ENCODE assay signal across 9 cellular contexts in genomic region chr2:165697727-165698620, GRCh38.
A peak's percentile ranks its signal among the peaks of the same experiment; 100 is the strongest.
DNase-seq lines count a peak whose midpoint lies in the region; ATAC-seq and TF ChIP-seq lines count a peak whose summit lies in the region.
"Had no signal": no experiment of that assay in that cellular context is flagged by ENCODE, and none has a peak within 500 bp of the region (broad histone marks: within the 10 kb centered on the region; RNA-seq: fewer than 3 reads in every experiment).

No MANE protein-coding gene starts in this region.

- H3K9ac ChIP-seq in trophoblast cell (ENCODE audit: low read length): peak overlapping the region; percentile 78

- H3K36me3 ChIP-seq in RWPE2 (ENCODE audit: low read depth) (no peaks in the 10 kb centered on the region), trophoblast cell (ENCODE audit: control insufficient read depth in 1 of 2, insufficient read depth in 2 of 2, low read length in 2 of 2) (no peaks in the 10 kb centered on the region), body of pancreas (replicated peaks in 1 of 2; ENCODE audit: insufficient read depth in 1 of 2, low read depth in 2 of 2) (no peaks in the 10 kb centered on the region)
- H3K36me3 ChIP-seq: esophagus muscularis mucosa, Peyer's patch had no signal

- DNase-seq in RWPE2 (ENCODE audit: low spot score): no peak
- peak in 1 of 2 donors; percentile 5 for DNase-seq in trophoblast cell
- no peak for DNase-seq in NOMO-1 treated with DMSO at 0.1 percent for 48 hours (lab: John Stamatoyannopoulos, UW; ENCODE audit: unreplicated experiment)
- no peak for DNase-seq in GM03348 (ENCODE audit: low spot score)
- DNase-seq in body of pancreas: no peak

- H3K4me1 ChIP-seq in RWPE2 (ENCODE audit: insufficient read depth, poor library complexity, severe bottlenecking): no peaks in the 10 kb centered on the region
- H3K4me1 ChIP-seq in trophoblast cell (ENCODE audit: control insufficient read depth in 1 of 2, insufficient read depth in 2 of 2, low read length in 2 of 2): no peaks in the 10 kb centered on the region
- no peaks in the 10 kb centered on the region for H3K4me1 ChIP-seq in body of pancreas
- H3K4me1 ChIP-seq: esophagus muscularis mucosa, Peyer's patch had no signal

- no peak overlapping the region for H2BK5ac ChIP-seq in trophoblast cell (ENCODE audit: low read depth, low read length, poor library complexity)

- ATAC-seq in GM21360 (IDR thresholded peaks at IDR 0.05; ENCODE audit: unreplicated experiment) (peak; percentile 23), HG03175 (IDR thresholded peaks at IDR 0.05; ENCODE audit: unreplicated experiment) (peak; percentile 5), RWPE2 (ENCODE audit: low read depth) (peak; percentile 35; the same call in 2 of the 3 replicates), body of pancreas (no peak)

- H3K4me2 ChIP-seq in trophoblast cell (ENCODE audit: low read length): no peak overlapping the region

- no peak for TF ChIP-seq CTCF in RWPE2 (IDR thresholded peaks at IDR 0.05; ENCODE audit: poor library complexity, severe bottlenecking)
- no peak for TF ChIP-seq CTCF in body of pancreas (IDR thresholded peaks at IDR 0.05)

- H3K27ac ChIP-seq in RWPE2 (ENCODE audit: poor library complexity, severe bottlenecking) (no peak overlapping the region), trophoblast cell (ENCODE audit: low read depth, low read length) (no peak overlapping the region), body of pancreas (no peak overlapping the region)
- H3K27ac ChIP-seq: esophagus muscularis mucosa, Peyer's patch had no signal

- no peak overlapping the region for H4K12ac ChIP-seq in trophoblast cell (ENCODE audit: low read depth, low read length)

- TF ChIP-seq POLR2A in body of pancreas (IDR thresholded peaks at IDR 0.05): no peak

- H2AK5ac ChIP-seq in trophoblast cell (ENCODE audit: low read length): no peak overlapping the region

- no peak overlapping the region for H3K23ac ChIP-seq in trophoblast cell (ENCODE audit: low read length)

- no peak overlapping the region for H2AFZ ChIP-seq in trophoblast cell (ENCODE audit: insufficient read depth, low read length, poor library complexity)

- H3K4ac ChIP-seq in trophoblast cell (ENCODE audit: low read depth, low read length): no peak overlapping the region

- intact Hi-C loops in body of pancreas (cut with DNase I): no loop called here

- H2BK120ac ChIP-seq in trophoblast cell (ENCODE audit: insufficient read depth, low read length, poor library complexity): no peak overlapping the region

- H4K8ac ChIP-seq in trophoblast cell (ENCODE audit: low read depth, low read length): no peak overlapping the region

- no peaks in the 10 kb centered on the region for H3K79me2 ChIP-seq in trophoblast cell (ENCODE audit: control insufficient read depth, insufficient read depth, low read length, poor library complexity)

- H2BK12ac ChIP-seq in trophoblast cell (ENCODE audit: low read length): no peak overlapping the region

- H3K27me3 ChIP-seq in RWPE2 (ENCODE audit: insufficient read depth, poor library complexity, severe bottlenecking) (no peaks in the 10 kb centered on the region), trophoblast cell (ENCODE audit: insufficient read depth, low read length) (no peaks in the 10 kb centered on the region), body of pancreas (no peaks in the 10 kb centered on the region)
- H3K27me3 ChIP-seq: esophagus muscularis mucosa, Peyer's patch had no signal

- H3K4me3 ChIP-seq in RWPE2 (ENCODE audit: severe bottlenecking): no peak overlapping the region
- H3K4me3 ChIP-seq in trophoblast cell (ENCODE audit: low read depth, low read length): no peak overlapping the region
- no peak overlapping the region for H3K4me3 ChIP-seq in body of pancreas
- H3K4me3 ChIP-seq: esophagus muscularis mucosa, Peyer's patch had no signal

- H3K14ac ChIP-seq in trophoblast cell (ENCODE audit: low read length): no peak overlapping the region

- no peaks in the 10 kb centered on the region for H3K79me1 ChIP-seq in trophoblast cell (ENCODE audit: low read length)

- no CpG with 5 or more reads among the region's 4 CpGs for WGBS in trophoblast cell (ENCODE audit: extremely low coverage, insufficient coverage, insufficient read length)
- 79 to 84% methylated on average over 4 of the region's 4 CpGs for WGBS in body of pancreas, 2 donors

- H3K18ac ChIP-seq in trophoblast cell (ENCODE audit: low read length): no peak overlapping the region

- no peak overlapping the region for H4K91ac ChIP-seq in trophoblast cell (ENCODE audit: low read depth, low read length)

- no peaks in the 10 kb centered on the region for H3K9me3 ChIP-seq in RWPE2 (ENCODE audit: severe bottlenecking)
- H3K9me3 ChIP-seq in trophoblast cell (ENCODE audit: insufficient read depth, low read depth, low read length): no peaks in the 10 kb centered on the region
- H3K9me3 ChIP-seq in body of pancreas: no peaks in the 10 kb centered on the region
- H3K9me3 ChIP-seq: esophagus muscularis mucosa, Peyer's patch had no signal
